Comparison of ENCODE assay signal across 29 cellular contexts in genomic region chr2:44444881-44445280, GRCh38.
DNase-seq lines count a peak whose midpoint lies in the region; ATAC-seq, FAIRE-seq and TF ChIP-seq lines count a peak whose summit lies in the region.
"Had no signal": no experiment of that assay in that cellular context is flagged by ENCODE, and none has a peak within 500 bp of the region (broad histone marks: within the 10 kb centered on the region; RNA-seq: fewer than 3 reads in every experiment).

No MANE protein-coding gene starts in this region.

- H3K4me3 ChIP-seq in HepG2 (replicated peaks in 1 of 3; ENCODE audit: insufficient read depth in 1 of 3, low read depth in 2 of 3, low read length in 3 of 3) (no peak overlapping the region), right lobe of liver (no peak overlapping the region)
- H3K4me3 ChIP-seq: A549; BLaER1; BLaER1 treated with 17β-estradiol and CSF1 and Interleukin-3, amounts not matched to agents 10 nM and 100 nM had no signal

- BruUV-seq in HepG2 (replicated peaks; lab: Mats Ljungman, UMichigan): no TSS peak

- 100% methylated on average over 2 of the region's 2 CpGs for WGBS in HepG2 (ENCODE audit: low lambda C conversion rate)
- WGBS in right lobe of liver (ENCODE audit: insufficient coverage, low coverage, low lambda C conversion rate, missing lambda C conversion rate): 86% methylated on average over 1 of the region's 2 CpGs

- CTCF ChIA-PET in HepG2 (lab: Yijun Ruan, JAX; ENCODE audit: low intra/inter-chr PET ratio, low total read pairs): no interaction called here

- no peak for TF ChIP-seq RAD21 in HepG2 (CRISPR knock-in tag; IDR thresholded peaks at IDR 0.05)

- no peak for DNase-seq in HepG2 (ENCODE audit: low spot score)
- DNase-seq in right lobe of liver: no peak
- DNase-seq: 8988T; ACHN; AML-193; BE2C; C1 segment of cervical spinal cord; Caco-2; Calu3; CD4-positive, alpha-beta memory T cell; CD4-positive, alpha-beta T cell; CD4-positive, CD25-positive, alpha-beta regulatory T cell; CD8-positive, alpha-beta memory T cell; CD8-positive, alpha-beta T cell; COR-L47; DMS 273 treated with DMSO at 0.1 percent for 48 hours; DMS153; DMS53; DMS79; DMS79 treated with DMSO at 0.1 percent for 48 hours; DND-41; EL had no signal

- in situ Hi-C loops in HepG2 (cut with HindIII; ENCODE audit: extremely low pct_ligation_motif_present, low pct_unique_long_range_greater_than_20kb): no loop called here

- H3K4me1 ChIP-seq in HepG2 (ENCODE audit: insufficient read depth, low read length) (peaks cover 12% of the 10 kb centered on the region), right lobe of liver (peaks cover 0 to 11% (median 5%) of the 10 kb centered on the region in 4 donors)
- H3K4me1 ChIP-seq: BE2C; BLaER1; BLaER1 treated with 17β-estradiol and CSF1 and Interleukin-3, amounts not matched to agents 10 nM and 100 nM had no signal

- no peak for FAIRE-seq in HepG2 (lab: Jason Lieb, UNC)
- FAIRE-seq: A204.1, A549, D721Med had no signal

- POLR2A ChIA-PET in HepG2 (lab: Yijun Ruan, JAX): no interaction called here

- no peaks in the 10 kb centered on the region for H3K79me2 ChIP-seq in HepG2 (ENCODE audit: insufficient read depth, low read length)

- no peaks in the 10 kb centered on the region for H3K9me3 ChIP-seq in HepG2 (ENCODE audit: low read length)
- no peaks in the 10 kb centered on the region for H3K9me3 ChIP-seq in right lobe of liver
- H3K9me3 ChIP-seq: A549, BE2C, Caco-2 had no signal

- no peak overlapping the region for H3K4me2 ChIP-seq in HepG2 (ENCODE audit: low read depth, low read length)
- H3K4me2 ChIP-seq: A549; BLaER1; BLaER1 treated with 17β-estradiol and CSF1 and Interleukin-3, amounts not matched to agents 10 nM and 100 nM had no signal

- TF ChIP-seq POLR2A in HepG2 (IDR thresholded peaks at IDR 0.05; ENCODE audit: insufficient read depth in 1 of 2, low read depth in 2 of 2, low read length in 2 of 2): no peak
- no peak for TF ChIP-seq POLR2A in right lobe of liver (IDR thresholded peaks at IDR 0.05)

- H4K20me1 ChIP-seq in HepG2 (ENCODE audit: insufficient read depth, low read length): no peaks in the 10 kb centered on the region
- H4K20me1 ChIP-seq: BLaER1; BLaER1 treated with 17β-estradiol and CSF1 and Interleukin-3, amounts not matched to agents 10 nM and 100 nM had no signal

- H3K27ac ChIP-seq in HepG2 (ENCODE audit: extremely low read length, insufficient read depth, low read length) (no peak overlapping the region), right lobe of liver (no peak overlapping the region)
- H3K27ac ChIP-seq: 22Rv1; A549; BLaER1; BLaER1 treated with 17β-estradiol and CSF1 and Interleukin-3, amounts not matched to agents 10 nM and 100 nM; C4-2B had no signal

- TF ChIP-seq EP300 in HepG2 (IDR thresholded peaks at IDR 0.05; ENCODE audit: low read depth in 2 of 2, low read length in 2 of 2) (no peak), HepG2 (CRISPR knock-in tag; IDR thresholded peaks at IDR 0.05; ENCODE audit: borderline replicate concordance) (no peak)

- H3K36me3 ChIP-seq in HepG2 (replicated peaks in 1 of 2; ENCODE audit: control insufficient read depth in 1 of 2, insufficient read depth in 2 of 2, low read length in 2 of 2) (no peaks in the 10 kb centered on the region), right lobe of liver (no peaks in the 10 kb centered on the region)
- H3K36me3 ChIP-seq: BE2C had no signal

- no peak for TF ChIP-seq CTCF in HepG2 (CRISPR knock-in tag; IDR thresholded peaks at IDR 0.05)
- no peak for TF ChIP-seq CTCF in right lobe of liver (IDR thresholded peaks at IDR 0.05)

- H3K27me3 ChIP-seq in HepG2 (ENCODE audit: control insufficient read depth in 1 of 2, insufficient read depth in 2 of 2, low read length in 2 of 2) (no peaks in the 10 kb centered on the region), right lobe of liver (no peaks in the 10 kb centered on the region)
- H3K27me3 ChIP-seq: BE2C; BLaER1; BLaER1 treated with 17β-estradiol and CSF1 and Interleukin-3, amounts not matched to agents 10 nM and 100 nM had no signal

- H3K9ac ChIP-seq in HepG2 (ENCODE audit: insufficient read depth, low read depth, low read length): no peak overlapping the region
- H3K9ac ChIP-seq: BLaER1; BLaER1 treated with 17β-estradiol and CSF1 and Interleukin-3, amounts not matched to agents 10 nM and 100 nM had no signal

- intact Hi-C loops in HepG2 (cut with micrococcal nuclease; ENCODE audit: unreplicated experiment): no loop called here
- intact Hi-C loops in right lobe of liver (cut with DNase I): no loop called here

- H2AFZ ChIP-seq in HepG2 (ENCODE audit: low read length): no peak overlapping the region

- ATAC-seq in HepG2 (no peak), right lobe of liver (no peak)
- ATAC-seq: A549; CD8-positive, alpha-beta T cell had no signal

TF ChIP-seq in HepG2, 621 proteins besides CTCF, POLR2A, EP300 and RAD21:
- TF ChIP-seq ZNF616 (CRISPR knock-in tag; IDR thresholded peaks at IDR 0.05; ENCODE audit: low read depth): peak; percentile 97
- no peak for TF ChIP-seq ERF (CRISPR knock-in tag; IDR thresholded peaks at IDR 0.05)
TF ChIP-seq in HepG2: peak in this region for 1.
